Comparison of ENCODE assay signal across 17 cellular contexts in the genomic region with DNA sequence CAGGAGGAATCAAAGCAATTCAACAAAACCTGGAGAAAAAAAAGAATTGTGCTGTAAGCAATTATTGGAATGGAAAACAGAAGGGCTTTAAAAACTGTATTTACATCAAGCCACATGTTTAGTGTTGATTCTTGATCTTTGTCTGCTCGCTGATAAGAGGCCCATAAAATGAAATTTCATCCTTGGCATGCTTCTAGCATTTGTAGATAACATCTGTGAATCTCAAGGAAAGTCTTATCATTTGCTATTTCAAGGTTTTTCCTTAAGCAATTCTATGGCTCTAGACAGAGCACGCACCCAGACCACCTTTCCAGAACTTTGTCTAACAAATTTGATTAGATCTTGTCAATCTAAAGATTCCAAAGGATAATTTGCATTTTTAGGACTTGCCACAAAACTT.
"Had no signal": no experiment of that assay in that cellular context is flagged by ENCODE, and none has a peak within 500 bp of the region (broad histone marks: within the 10 kb centered on the region; RNA-seq: fewer than 3 reads in every experiment).

No MANE protein-coding gene starts in this region.

- H3K27me3 ChIP-seq: ascending aorta, right lobe of liver, stomach, upper lobe of left lung had no signal

- H3K79me2 ChIP-seq: parathyroid adenoma had no signal

- ATAC-seq: activated T-cell treated with anti-CD3 and anti-CD28 coated beads, Interleukin-2, amount 50 U/mL, for 72 hours; natural killer cell; right lobe of liver; stimulated activated effector memory CD8-positive, alpha-beta T cell treated with anti-CD3 and anti-CD28 coated beads, Interleukin-12 subunit alpha, Interleukin-12 subunit beta, amount 100 ng/mL, for 72 hours had no signal

- H3K4me3 ChIP-seq: ascending aorta, coronary artery, right lobe of liver, stomach, upper lobe of left lung had no signal

- DNase-seq: activated CD4-positive, alpha-beta T cell treated with anti-CD3 and anti-CD28 coated beads, Interleukin-2, amount 50 U/mL, for 4 hours; activated effector memory CD4-positive, alpha-beta T cell treated with anti-CD3 and anti-CD28 coated beads, Interleukin-2, amount 50 U/mL, for 16 hours; activated naive CD4-positive, alpha-beta T cell treated with anti-CD3 and anti-CD28 coated beads, Interleukin-2, amount 50 U/mL, for 16 hours; activated T-cell treated with anti-CD3 and anti-CD28 coated beads, Interleukin-2, amount 50 U/mL, for 72 hours; erythroblast; immature natural killer cell; mesenchymal stem cell; natural killer cell; right lobe of liver; small intestine; stimulated activated CD4-positive, alpha-beta T cell treated with anti-CD3 and anti-CD28 coated beads, Interleukin-4, amount 100 ng/mL, for 24 hours; stomach; upper lobe of left lung had no signal

- H3K4me1 ChIP-seq: ascending aorta, parathyroid adenoma, right lobe of liver, stomach, upper lobe of left lung had no signal

- H3K36me3 ChIP-seq: ascending aorta, right lobe of liver, stomach, upper lobe of left lung had no signal

- H3K9me3 ChIP-seq: ascending aorta, right lobe of liver, stomach, upper lobe of left lung had no signal

- H3K27ac ChIP-seq: ascending aorta, coronary artery, parathyroid adenoma, right lobe of liver, stomach, upper lobe of left lung had no signal

- H2AFZ ChIP-seq: parathyroid adenoma had no signal
